ENCODE assay signal across 11 cellular contexts in genomic region chr14:22597265-22597664, GRCh38. TPM values are rescaled to one million over a fixed set of nuclear protein-coding genes. Genes with fewer than 3 reads are reported as not detected.
DNase-seq lines count a peak whose midpoint lies in the region; ATAC-seq, FAIRE-seq and TF ChIP-seq lines count a peak whose summit lies in the region.
"Had no signal": no experiment of that assay in that cellular context is flagged by ENCODE, and none has a peak within 500 bp of the region (broad histone marks: within the 10 kb centered on the region; RNA-seq: fewer than 3 reads in every experiment).

No MANE protein-coding gene starts in this region.

- H3K27me3 ChIP-seq in HepG2 (ENCODE audit: control insufficient read depth in 1 of 2, insufficient read depth in 2 of 2, low read length in 2 of 2): peaks cover 0 to 21% of the 10 kb centered on the region in 2 experiments; a peak in 2 of 5 replicates
- H3K27me3 ChIP-seq in right lobe of liver: no peaks in the 10 kb centered on the region
- H3K27me3 ChIP-seq in upper lobe of right lung: no peaks in the 10 kb centered on the region
- H3K27me3 ChIP-seq in effector memory CD4-positive, alpha-beta T cell (replicated peaks; ENCODE audit: control insufficient read depth, insufficient read depth, low read length, poor library complexity, severe bottlenecking): no peaks in the 10 kb centered on the region
- H3K27me3 ChIP-seq: SJCRH30, testis had no signal

- TF ChIP-seq EP300 in HepG2 (IDR thresholded peaks at IDR 0.05; ENCODE audit: low read depth in 2 of 2, low read length in 2 of 2) (no peak), HepG2 (CRISPR knock-in tag; IDR thresholded peaks at IDR 0.05; ENCODE audit: borderline replicate concordance) (no peak)

- peaks cover 11% of the 10 kb centered on the region for H3K79me2 ChIP-seq in HepG2 (ENCODE audit: insufficient read depth, low read length)

- H3K4me3 ChIP-seq in HepG2 (replicated peaks in 1 of 3; ENCODE audit: insufficient read depth in 1 of 3, low read depth in 2 of 3, low read length in 3 of 3) (peak overlapping the region; percentile 76 to 94 (median 82)), right lobe of liver (peak overlapping the region in 1 of 3 donors; percentile 96), upper lobe of right lung (no peak overlapping the region)
- no peak overlapping the region for H3K4me3 ChIP-seq in effector memory CD4-positive, alpha-beta T cell (ENCODE audit: insufficient read depth, low read depth, low read length, poor library complexity, severe bottlenecking)

- CTCF ChIA-PET in HepG2 (lab: Yijun Ruan, JAX; ENCODE audit: low intra/inter-chr PET ratio, low total read pairs): interaction anchor here (1.5 kb wide), 2 partner anchors 10 to 46 kb away, joined by 3 to 4 read pairs; no protein-coding TSS in a partner anchor

- peak overlapping the region; percentile 94 for H2AFZ ChIP-seq in HepG2 (ENCODE audit: low read length)

- peak overlapping the region; percentile 78; the same call in 1 of the 2 replicates for H3K9ac ChIP-seq in HepG2 (ENCODE audit: insufficient read depth, low read depth, low read length)

- BruUV-seq in HepG2 (replicated peaks; lab: Mats Ljungman, UMichigan): no TSS peak

- in situ Hi-C loops in HepG2 (cut with HindIII; ENCODE audit: extremely low pct_ligation_motif_present, low pct_unique_long_range_greater_than_20kb): loop anchor here (25.0 kb wide), 1 partner anchor 1515 kb away; the partner anchor contains the start of genes DCAF11 and NRL

- TF ChIP-seq CTCF in HepG2 (CRISPR knock-in tag; IDR thresholded peaks at IDR 0.05): no peak
- TF ChIP-seq CTCF in right lobe of liver (IDR thresholded peaks at IDR 0.05): no peak
- no peak for TF ChIP-seq CTCF in mesothelial cell of epicardium (IDR thresholded peaks at IDR 0.05; ENCODE audit: unreplicated experiment)
- TF ChIP-seq CTCF in upper lobe of right lung (IDR thresholded peaks at IDR 0.05): no peak

- no peak overlapping the region for H3K27ac Mint-ChIP-seq in activated naive CD8-positive, alpha-beta T cell treated with anti-CD3 and anti-CD28 coated beads for 36 hours
- H3K27ac Mint-ChIP-seq in mesothelial cell of epicardium: no peak overlapping the region

- peak; percentile 12 for ATAC-seq in HepG2
- no peak for ATAC-seq in right lobe of liver
- no peak for ATAC-seq in upper lobe of right lung
- no peak for ATAC-seq in GM18517 (IDR thresholded peaks at IDR 0.05; ENCODE audit: unreplicated experiment)

- no peaks in the 10 kb centered on the region for H4K20me1 ChIP-seq in HepG2 (ENCODE audit: insufficient read depth, low read length)

- DNase-seq in HepG2 (ENCODE audit: low spot score) (no peak), right lobe of liver (no peak), mesothelial cell of epicardium (ENCODE audit: low spot score in 2 of 2, unreplicated experiment in 2 of 2) (no peak), upper lobe of right lung (no peak)
- no peak for DNase-seq in activated naive CD8-positive, alpha-beta T cell treated with anti-CD3 and anti-CD28 coated beads for 36 hours
- no peak for DNase-seq in activated CD8-positive, alpha-beta memory T cell treated with anti-CD3 and anti-CD28 coated beads, Interleukin-2, amount 50 U/mL, for 4 hours
- DNase-seq in effector memory CD4-positive, alpha-beta T cell: no peak
- DNase-seq: NCI-H2029, SJCRH30, testis had no signal

- TF ChIP-seq POLR2A in HepG2 (IDR thresholded peaks at IDR 0.05; ENCODE audit: insufficient read depth in 1 of 2, low read depth in 2 of 2, low read length in 2 of 2) (no peak), right lobe of liver (IDR thresholded peaks at IDR 0.05) (no peak)

- H3K27ac ChIP-seq in HepG2 (ENCODE audit: extremely low read length, insufficient read depth, low read length) (peak overlapping the region; percentile 73), right lobe of liver (no peak overlapping the region), upper lobe of right lung (no peak overlapping the region)
- no peak overlapping the region for H3K27ac ChIP-seq in effector memory CD4-positive, alpha-beta T cell (ENCODE audit: insufficient read depth, low read length, poor library complexity, severe bottlenecking)
- H3K27ac ChIP-seq: SJCRH30 had no signal

- peaks cover 34% of the 10 kb centered on the region for H3K4me1 ChIP-seq in HepG2 (ENCODE audit: insufficient read depth, low read length)
- peaks cover 0 to 20% (median 4%) of the 10 kb centered on the region in 4 donors for H3K4me1 ChIP-seq in right lobe of liver
- peaks cover 17% of the 10 kb centered on the region for H3K4me1 ChIP-seq in upper lobe of right lung
- H3K4me1 ChIP-seq in effector memory CD4-positive, alpha-beta T cell (ENCODE audit: control insufficient read depth, insufficient read depth, low read length, poor library complexity, severe bottlenecking): peaks cover 10% of the 10 kb centered on the region

- POLR2A ChIA-PET in HepG2 (lab: Yijun Ruan, JAX): interaction anchor here (0.7 to 4.9 kb wide), 12 partner anchors 8 to 410 kb away, joined by 3 to 139 read pairs (median 5); partner anchors contain the start of genes AJUBA, DAD1 and OXA1L

- WGBS in HepG2 (ENCODE audit: low lambda C conversion rate): 16% methylated on average over 6 of the region's 6 CpGs
- WGBS in right lobe of liver (ENCODE audit: insufficient coverage, low coverage, low lambda C conversion rate, missing lambda C conversion rate): 76% methylated on average over 4 of the region's 6 CpGs

- H3K4me3 Mint-ChIP-seq in activated naive CD8-positive, alpha-beta T cell treated with anti-CD3 and anti-CD28 coated beads for 36 hours: peak overlapping the region; percentile 90
- H3K4me3 Mint-ChIP-seq in mesothelial cell of epicardium: peak overlapping the region; percentile 92

- H3K36me3 ChIP-seq in HepG2 (replicated peaks in 1 of 2; ENCODE audit: control insufficient read depth in 1 of 2, insufficient read depth in 2 of 2, low read length in 2 of 2) (peaks cover 4 to 9% of the 10 kb centered on the region in 2 experiments), right lobe of liver (peaks cover 0 to 9% (median 4%) of the 10 kb centered on the region in 4 donors), upper lobe of right lung (peaks cover 13% of the 10 kb centered on the region)
- peaks cover 8% of the 10 kb centered on the region for H3K36me3 ChIP-seq in effector memory CD4-positive, alpha-beta T cell (ENCODE audit: control insufficient read depth, insufficient read depth, low read length)
- H3K36me3 ChIP-seq: SJCRH30 had no signal

- no peaks in the 10 kb centered on the region for H3K9me3 ChIP-seq in HepG2 (ENCODE audit: low read length)
- H3K9me3 ChIP-seq in right lobe of liver: no peaks in the 10 kb centered on the region
- H3K9me3 ChIP-seq in upper lobe of right lung: no peaks in the 10 kb centered on the region
- no peaks in the 10 kb centered on the region for H3K9me3 ChIP-seq in effector memory CD4-positive, alpha-beta T cell (ENCODE audit: control insufficient read depth, low read length)
- H3K9me3 ChIP-seq: SJCRH30, testis had no signal

- H3K36me3 Mint-ChIP-seq in activated naive CD8-positive, alpha-beta T cell treated with anti-CD3 and anti-CD28 coated beads for 36 hours: peaks cover 3% of the 10 kb centered on the region
- peaks cover 5% of the 10 kb centered on the region for H3K36me3 Mint-ChIP-seq in mesothelial cell of epicardium

- no peaks in the 10 kb centered on the region for H3K27me3 Mint-ChIP-seq in activated naive CD8-positive, alpha-beta T cell treated with anti-CD3 and anti-CD28 coated beads for 36 hours
- peaks cover 29% of the 10 kb centered on the region for H3K27me3 Mint-ChIP-seq in mesothelial cell of epicardium (ENCODE audit: low read depth)

- no peak for TF ChIP-seq RAD21 in HepG2 (CRISPR knock-in tag; IDR thresholded peaks at IDR 0.05)

- intact Hi-C loops in HepG2 (cut with micrococcal nuclease; ENCODE audit: unreplicated experiment): loop anchor here (5.0 kb wide), 1 partner anchor 410 kb away; no protein-coding TSS in a partner anchor
- intact Hi-C loops in right lobe of liver (cut with DNase I): no loop called here
- intact Hi-C loops in upper lobe of right lung (cut with DNase I): no loop called here

- no peaks in the 10 kb centered on the region for H3K9me3 Mint-ChIP-seq in activated naive CD8-positive, alpha-beta T cell treated with anti-CD3 and anti-CD28 coated beads for 36 hours
- no peaks in the 10 kb centered on the region for H3K9me3 Mint-ChIP-seq in mesothelial cell of epicardium

- no peak for FAIRE-seq in HepG2 (lab: Jason Lieb, UNC)

- peaks cover 38% of the 10 kb centered on the region for H3K4me1 Mint-ChIP-seq in activated naive CD8-positive, alpha-beta T cell treated with anti-CD3 and anti-CD28 coated beads for 36 hours
- H3K4me1 Mint-ChIP-seq in mesothelial cell of epicardium: peaks cover 21% of the 10 kb centered on the region

- peak overlapping the region; percentile 94 for H3K4me2 ChIP-seq in HepG2 (ENCODE audit: low read depth, low read length)

RNA-seq across cellular contexts. Expression of gene ABHD4, which starts 0.8 kb away (rescaled TPM):
- total RNA-seq in HepG2 (2016; rRNA removed; fragmentation: Illumina TruSeq; extraction: Trizol): 16.1 and 22.8 TPM in 2 replicates
- 1.9 and 2.6 TPM in 2 replicates for total RNA-seq in HepG2 (2016; cell fraction: cytosol; rRNA removed; fragmentation: Illumina TruSeq; extraction: Trizol; ENCODE audit: low read depth)
- 13.5 and 23.6 TPM in 2 replicates for total RNA-seq in HepG2 (2016; cell fraction: insoluble cytoplasmic fraction; rRNA removed; fragmentation: Illumina TruSeq; extraction: Trizol)
- 5.5 and 6.1 TPM in 2 replicates for total RNA-seq in HepG2 (2016; cell fraction: membrane; rRNA removed; fragmentation: Illumina TruSeq; extraction: Trizol)
- total RNA-seq in HepG2 (2016; cell fraction: nucleus; rRNA removed; fragmentation: Illumina TruSeq; extraction: Trizol): 15.3 and 18.4 TPM in 2 replicates
- polyA plus RNA-seq in HepG2 (2011; rRNA removed): 47.5 and 48.1 TPM in 2 replicates
- 40.5 and 42.2 TPM in 2 replicates for polyA plus RNA-seq in HepG2 (2011; cell fraction: cytosol; rRNA removed)
- polyA plus RNA-seq in HepG2 (2011; cell fraction: nucleus; rRNA removed): 28.4 and 31.8 TPM in 2 replicates
- 28.4 and 31.9 TPM in 2 replicates for polyA plus RNA-seq in HepG2 (2012)
- 4.3 and 5.4 TPM in 2 replicates for polyA plus RNA-seq in HepG2 (2016; cell fraction: cytosol; fragmentation: Illumina TruSeq; extraction: Trizol; ENCODE audit: low read depth)
- 31.7 and 36.0 TPM in 2 replicates for polyA plus RNA-seq in HepG2 (2016; cell fraction: insoluble cytoplasmic fraction; fragmentation: Illumina TruSeq; extraction: Trizol; ENCODE audit: low read depth)
- polyA plus RNA-seq in HepG2 (2016; cell fraction: membrane; fragmentation: Illumina TruSeq; extraction: Trizol; ENCODE audit: low read depth): 10.4 and 12.8 TPM in 2 replicates
- polyA plus RNA-seq in HepG2 (2016; cell fraction: nucleus; fragmentation: Illumina TruSeq; extraction: Trizol; ENCODE audit: insufficient read depth, low read depth): 27.4 and 28.0 TPM in 2 replicates
- 45.6 and 63.5 TPM in 2 replicates for polyA minus RNA-seq in HepG2 (2011; rRNA and poly(A)+ RNA removed; ENCODE audit: low replicate concordance)
- 14.6 and 19.0 TPM in 2 replicates for polyA minus RNA-seq in HepG2 (2011; cell fraction: cytosol; rRNA and poly(A)+ RNA removed)
- 26.9 and 36.6 TPM in 2 replicates for polyA minus RNA-seq in HepG2 (2011; cell fraction: nucleus; rRNA and poly(A)+ RNA removed)
- 10 to 100 TPM; 12.7 to 38.1 (median 18.5) TPM for total RNA-seq in right lobe of liver
- 1 to 10 TPM; 8.2 to 8.7 TPM for total RNA-seq in activated naive CD8-positive, alpha-beta T cell treated with anti-CD3 and anti-CD28 coated beads for 36 hours
- 28.2 to 29.3 TPM (median 28.4 TPM) in 3 replicates for total RNA-seq in mesothelial cell of epicardium
- total RNA-seq in upper lobe of right lung: 34.2 TPM

RNA-seq across cellular contexts. Expression of gene DAD1, which starts 8.2 kb away (rescaled TPM):
- total RNA-seq in HepG2 (2016; rRNA removed; fragmentation: Illumina TruSeq; extraction: Trizol): 385 and 558 TPM in 2 replicates
- total RNA-seq in HepG2 (2016; cell fraction: cytosol; rRNA removed; fragmentation: Illumina TruSeq; extraction: Trizol; ENCODE audit: low read depth): 148 and 149 TPM in 2 replicates
- total RNA-seq in HepG2 (2016; cell fraction: insoluble cytoplasmic fraction; rRNA removed; fragmentation: Illumina TruSeq; extraction: Trizol): 449 and 577 TPM in 2 replicates
- total RNA-seq in HepG2 (2016; cell fraction: membrane; rRNA removed; fragmentation: Illumina TruSeq; extraction: Trizol): 133 and 150 TPM in 2 replicates
- 382 and 439 TPM in 2 replicates for total RNA-seq in HepG2 (2016; cell fraction: nucleus; rRNA removed; fragmentation: Illumina TruSeq; extraction: Trizol)
- polyA plus RNA-seq in HepG2 (2011; rRNA removed): 508 and 626 TPM in 2 replicates
- 1,110 and 1,232 TPM in 2 replicates for polyA plus RNA-seq in HepG2 (2011; cell fraction: cytosol; rRNA removed)
- polyA plus RNA-seq in HepG2 (2011; cell fraction: nucleus; rRNA removed): 187 and 222 TPM in 2 replicates
- polyA plus RNA-seq in HepG2 (2012): 327 and 493 TPM in 2 replicates
- 141 and 152 TPM in 2 replicates for polyA plus RNA-seq in HepG2 (2016; cell fraction: cytosol; fragmentation: Illumina TruSeq; extraction: Trizol; ENCODE audit: low read depth)
- polyA plus RNA-seq in HepG2 (2016; cell fraction: insoluble cytoplasmic fraction; fragmentation: Illumina TruSeq; extraction: Trizol; ENCODE audit: low read depth): 395 and 434 TPM in 2 replicates
- 122 and 125 TPM in 2 replicates for polyA plus RNA-seq in HepG2 (2016; cell fraction: membrane; fragmentation: Illumina TruSeq; extraction: Trizol; ENCODE audit: low read depth)
- 602 and 624 TPM in 2 replicates for polyA plus RNA-seq in HepG2 (2016; cell fraction: nucleus; fragmentation: Illumina TruSeq; extraction: Trizol; ENCODE audit: insufficient read depth, low read depth)
- 261 and 460 TPM in 2 replicates for polyA minus RNA-seq in HepG2 (2011; rRNA and poly(A)+ RNA removed; ENCODE audit: low replicate concordance)
- polyA minus RNA-seq in HepG2 (2011; cell fraction: cytosol; rRNA and poly(A)+ RNA removed): 132 TPM in 2 replicates
- 79.2 and 94.7 TPM in 2 replicates for polyA minus RNA-seq in HepG2 (2011; cell fraction: nucleus; rRNA and poly(A)+ RNA removed)
- total RNA-seq in right lobe of liver: 100 to 1,000 TPM; 107 to 249 (median 133) TPM
- total RNA-seq in activated naive CD8-positive, alpha-beta T cell treated with anti-CD3 and anti-CD28 coated beads for 36 hours: 100 to 1,000 TPM; 197 to 208 TPM
- 140 to 141 TPM (median 141 TPM) in 3 replicates for total RNA-seq in mesothelial cell of epicardium
- total RNA-seq in upper lobe of right lung: 184 TPM

RNA-seq across cellular contexts. Expression of gene OR6J1, which starts 46.9 kb away (rescaled TPM):
- total RNA-seq in HepG2 (2016; rRNA removed; fragmentation: Illumina TruSeq; extraction: Trizol) (not detected in 2 replicates), right lobe of liver (not detected), mesothelial cell of epicardium (not detected in 3 replicates), upper lobe of right lung (not detected)
- total RNA-seq in HepG2 (2016; cell fraction: cytosol; rRNA removed; fragmentation: Illumina TruSeq; extraction: Trizol; ENCODE audit: low read depth): not detected in 2 replicates
- total RNA-seq in HepG2 (2016; cell fraction: insoluble cytoplasmic fraction; rRNA removed; fragmentation: Illumina TruSeq; extraction: Trizol): not detected in 2 replicates
- total RNA-seq in HepG2 (2016; cell fraction: membrane; rRNA removed; fragmentation: Illumina TruSeq; extraction: Trizol): not detected in 2 replicates
- total RNA-seq in HepG2 (2016; cell fraction: nucleus; rRNA removed; fragmentation: Illumina TruSeq; extraction: Trizol): not detected in 2 replicates
- polyA plus RNA-seq in HepG2 (2011; rRNA removed): not detected in 2 replicates
- not detected in 2 replicates for polyA plus RNA-seq in HepG2 (2011; cell fraction: cytosol; rRNA removed)
- polyA plus RNA-seq in HepG2 (2011; cell fraction: nucleus; rRNA removed): not detected in 2 replicates
- not detected in 2 replicates for polyA plus RNA-seq in HepG2 (2012)
- polyA plus RNA-seq in HepG2 (2016; cell fraction: cytosol; fragmentation: Illumina TruSeq; extraction: Trizol; ENCODE audit: low read depth): not detected in 2 replicates
- polyA plus RNA-seq in HepG2 (2016; cell fraction: insoluble cytoplasmic fraction; fragmentation: Illumina TruSeq; extraction: Trizol; ENCODE audit: low read depth): not detected in 2 replicates
- polyA plus RNA-seq in HepG2 (2016; cell fraction: membrane; fragmentation: Illumina TruSeq; extraction: Trizol; ENCODE audit: low read depth): not detected in 2 replicates
- polyA plus RNA-seq in HepG2 (2016; cell fraction: nucleus; fragmentation: Illumina TruSeq; extraction: Trizol; ENCODE audit: insufficient read depth, low read depth): not detected in 2 replicates
- not detected in 2 replicates for polyA minus RNA-seq in HepG2 (2011; rRNA and poly(A)+ RNA removed; ENCODE audit: low replicate concordance)
- polyA minus RNA-seq in HepG2 (2011; cell fraction: cytosol; rRNA and poly(A)+ RNA removed): not detected in 2 replicates
- not detected in 2 replicates for polyA minus RNA-seq in HepG2 (2011; cell fraction: nucleus; rRNA and poly(A)+ RNA removed)
- not detected for total RNA-seq in activated naive CD8-positive, alpha-beta T cell treated with anti-CD3 and anti-CD28 coated beads for 36 hours
- total RNA-seq: SJCRH30 had no signal

Comparison
In these comparisons a context has a peak if more than half of its experiments do, and no peak if none do; other contexts are left out.
1. H3K4me3 ChIP-seq: peak in HepG2 (3 of 3); none in upper lobe of right lung (single experiment) and effector memory CD4-positive, alpha-beta T cell (single experiment).